In genomic region chr12:76623929-76624328, GRCh38 we compare ENCODE assay signal across 15 cellular contexts.
A peak's percentile ranks its signal among the peaks of the same experiment; 100 is the strongest.
DNase-seq lines count a peak whose midpoint lies in the region; ATAC-seq, FAIRE-seq and TF ChIP-seq lines count a peak whose summit lies in the region.
"Had no signal": no experiment of that assay in that cellular context is flagged by ENCODE, and none has a peak within 500 bp of the region (broad histone marks: within the 10 kb centered on the region; RNA-seq: fewer than 3 reads in every experiment).

No MANE protein-coding gene starts in this region.

- POLR2A ChIA-PET in MCF 10A (lab: Yijun Ruan, JAX) (interaction anchor here (3.5 kb wide), 1 partner anchor 168 kb away, joined by 21 read pairs; no protein-coding TSS in a partner anchor), WTC11 (lab: Charles Lee) (no interaction called here)

- no peak overlapping the region for H3K4me2 ChIP-seq in mammary epithelial cell (ENCODE audit: insufficient read depth, low read depth, low read length)

- no peaks in the 10 kb centered on the region for H3K9me3 Mint-ChIP-seq in MCF 10A (ENCODE audit: unreplicated experiment)
- H3K9me3 Mint-ChIP-seq in WTC11, result no peaks in the 10 kb centered on the region
- H3K9me3 Mint-ChIP-seq: activated naive CD4-positive, alpha-beta T cell treated with anti-CD3 and anti-CD28 coated beads, Interleukin-2, amount 10 ng/mL, durations not matched to agents 7 days and 5 days; IgD-negative memory B cell had no signal

- H3K4me3 ChIP-seq in mammary epithelial cell (replicated peaks in 1 of 3; ENCODE audit: insufficient read depth in 1 of 3, low read depth in 2 of 3, low read length in 3 of 3), result no peak overlapping the region
- no peak overlapping the region for H3K4me3 ChIP-seq in fibroblast of mammary gland (ENCODE audit: control insufficient read depth, low read depth, low read length)
- H3K4me3 ChIP-seq in transverse colon, result no peak overlapping the region
- H3K4me3 ChIP-seq in dorsolateral prefrontal cortex, result no peak overlapping the region
- H3K4me3 ChIP-seq: esophagus muscularis mucosa had no signal

- DNase-seq in mammary epithelial cell, result peak; percentile 44
- no peak for DNase-seq in MCF 10A (ENCODE audit: unreplicated experiment)
- peak; percentile 64 for DNase-seq in RCC 7860 (ENCODE audit: low spot score)
- DNase-seq in fibroblast of mammary gland (ENCODE audit: low read depth), result peak; percentile 82
- peak; percentile 16 for DNase-seq in transverse colon
- no peak for DNase-seq in dorsolateral prefrontal cortex
- no peak for DNase-seq in WTC11 (ENCODE audit: low spot score)
- DNase-seq: activated naive CD4-positive, alpha-beta T cell treated with anti-CD3 and anti-CD28 coated beads, Interleukin-2, amount 10 ng/mL, durations not matched to agents 7 days and 5 days; central memory CD4-positive, alpha-beta T cell; H7; SIG-M5 had no signal

- CTCF ChIA-PET in mammary epithelial cell (lab: Charles Lee; ENCODE audit: low non-redundant PET), result no interaction called here
- CTCF ChIA-PET in MCF 10A (lab: Yijun Ruan, JAX), result interaction anchor here (0.6 to 3.5 kb wide), 3 partner anchors 70 to 196 kb away, joined by 3 to 72 read pairs (median 20); no protein-coding TSS in a partner anchor
- CTCF ChIA-PET in WTC11 (lab: Charles Lee), result no interaction called here

- H3K36me3 Mint-ChIP-seq in MCF 10A (ENCODE audit: insufficient read depth, unreplicated experiment) (no peaks in the 10 kb centered on the region), WTC11 (no peaks in the 10 kb centered on the region)
- H3K36me3 Mint-ChIP-seq: activated naive CD4-positive, alpha-beta T cell treated with anti-CD3 and anti-CD28 coated beads, Interleukin-2, amount 10 ng/mL, durations not matched to agents 7 days and 5 days; IgD-negative memory B cell had no signal

- no peak overlapping the region for H3K27ac Mint-ChIP-seq in MCF 10A (ENCODE audit: low read depth, unreplicated experiment)
- no peak overlapping the region for H3K27ac Mint-ChIP-seq in WTC11
- H3K27ac Mint-ChIP-seq: activated naive CD4-positive, alpha-beta T cell treated with anti-CD3 and anti-CD28 coated beads, Interleukin-2, amount 10 ng/mL, durations not matched to agents 7 days and 5 days had no signal

- no peaks in the 10 kb centered on the region for H4K20me1 ChIP-seq in mammary epithelial cell (ENCODE audit: insufficient read depth, low read length)

- H3K79me2 ChIP-seq in mammary epithelial cell (ENCODE audit: insufficient read depth, low read length), result no peaks in the 10 kb centered on the region

- no peak overlapping the region for H3K9ac ChIP-seq in mammary epithelial cell (ENCODE audit: insufficient read depth, low read length)

- TF ChIP-seq CTCF in mammary epithelial cell (conservative IDR thresholded peaks at IDR 0.05 in 1 of 2, IDR thresholded peaks at IDR 0.05 in 1 of 2; ENCODE audit: extremely low read depth in 1 of 2, insufficient read depth in 1 of 2, low read depth in 1 of 2, low read length in 2 of 2), result no peak
- no peak for TF ChIP-seq CTCF in MCF 10A (IDR thresholded peaks at IDR 0.05; ENCODE audit: unreplicated experiment)
- no peak for TF ChIP-seq CTCF in fibroblast of mammary gland (conservative IDR thresholded peaks at IDR 0.05; ENCODE audit: control insufficient read depth, insufficient read depth, low read depth, low read length)
- TF ChIP-seq CTCF in transverse colon (IDR thresholded peaks at IDR 0.05), result no peak
- TF ChIP-seq CTCF in dorsolateral prefrontal cortex (IDR thresholded peaks at IDR 0.05 in 54 of 56, conservative IDR thresholded peaks at IDR 0.05 in 2 of 56; ENCODE audit: low read depth in 1 of 56, partially characterized antibody in 56 of 56), result no peak
- no peak for TF ChIP-seq CTCF in WTC11 (IDR thresholded peaks at IDR 0.05)

- H3K4me1 Mint-ChIP-seq in MCF 10A (ENCODE audit: insufficient read depth, unreplicated experiment) (peaks cover 5% of the 10 kb centered on the region), WTC11 (peaks cover 8% of the 10 kb centered on the region; the same call in 1 of the 2 replicates)
- H3K4me1 Mint-ChIP-seq: activated naive CD4-positive, alpha-beta T cell treated with anti-CD3 and anti-CD28 coated beads, Interleukin-2, amount 10 ng/mL, durations not matched to agents 7 days and 5 days had no signal

- H3K4me1 ChIP-seq in mammary epithelial cell (ENCODE audit: insufficient read depth, low read length), result no peaks in the 10 kb centered on the region
- peaks cover 0 to 25% (median 7%) of the 10 kb centered on the region in 4 donors for H3K4me1 ChIP-seq in transverse colon

- BruUV-seq in mammary epithelial cell (replicated peaks; lab: Mats Ljungman, UMichigan) (no TSS peak), MCF 10A (replicated peaks; lab: Mats Ljungman, UMichigan) (no TSS peak)

- ATAC-seq in WTC11, result no peak
- no peak for ATAC-seq in HG03039 (IDR thresholded peaks at IDR 0.05; ENCODE audit: unreplicated experiment)

- no peaks in the 10 kb centered on the region for H3K27me3 Mint-ChIP-seq in MCF 10A (ENCODE audit: insufficient read depth, unreplicated experiment)
- no peaks in the 10 kb centered on the region for H3K27me3 Mint-ChIP-seq in WTC11 (ENCODE audit: low read depth)
- H3K27me3 Mint-ChIP-seq: IgD-negative memory B cell had no signal

- no peak overlapping the region for H3K27ac ChIP-seq in mammary epithelial cell (ENCODE audit: insufficient read depth, low read depth, low read length)
- H3K27ac ChIP-seq in transverse colon, result peak overlapping the region; percentile 26 to 48 (median 40)
- H3K27ac ChIP-seq in dorsolateral prefrontal cortex, result no peak overlapping the region
- H3K27ac ChIP-seq: esophagus muscularis mucosa had no signal

- in situ Hi-C loops in mammary epithelial cell (cut with MboI; ENCODE audit: low sequenced_read_pairs in 2 of 2) (loop anchor here (5.0 kb wide), 1 partner anchor 173 kb away; no protein-coding TSS in a partner anchor), transverse colon (cut with MboI; ENCODE audit: low pct_ligation_motif_present in 1 of 4, low pct_unique_long_range_greater_than_20kb in 1 of 4, low sequenced_read_pairs in 3 of 4) (loop anchor here in 3 of 4 donors (10.0 to 25.0 kb wide), 3 partner anchors 171 to 388 kb away; no protein-coding TSS in a partner anchor)

- dilution Hi-C loops in mammary epithelial cell (cut with HindIII; ENCODE audit: low sequenced_read_pairs), result no loop called here

- H3K9me3 ChIP-seq in mammary epithelial cell (replicated peaks; ENCODE audit: insufficient read depth, low read length) (no peaks in the 10 kb centered on the region), transverse colon (no peaks in the 10 kb centered on the region)
- H3K9me3 ChIP-seq: esophagus muscularis mucosa had no signal

- WGBS in mammary epithelial cell (ENCODE audit: low coverage, missing lambda C conversion rate), result 95% methylated on average over 2 of the region's 2 CpGs
- 53% methylated on average over 2 of the region's 2 CpGs; no CpG with 5 or more reads in 1 of the 2 donors for WGBS in transverse colon (ENCODE audit: low coverage in 1 of 2), 2 donors

- H3K4me3 Mint-ChIP-seq in MCF 10A (ENCODE audit: unreplicated experiment), result no peak overlapping the region
- H3K4me3 Mint-ChIP-seq in WTC11, result no peak overlapping the region
- H3K4me3 Mint-ChIP-seq: activated naive CD4-positive, alpha-beta T cell treated with anti-CD3 and anti-CD28 coated beads, Interleukin-2, amount 10 ng/mL, durations not matched to agents 7 days and 5 days; IgD-negative memory B cell had no signal

- H3K36me3 ChIP-seq in mammary epithelial cell (ENCODE audit: insufficient read depth, low read length) (no peaks in the 10 kb centered on the region), transverse colon (no peaks in the 10 kb centered on the region)
- H3K36me3 ChIP-seq: esophagus muscularis mucosa had no signal

- H3K27me3 ChIP-seq in mammary epithelial cell (ENCODE audit: insufficient read depth, low read length) (no peaks in the 10 kb centered on the region), transverse colon (no peaks in the 10 kb centered on the region), dorsolateral prefrontal cortex (no peaks in the 10 kb centered on the region)
- H3K27me3 ChIP-seq: esophagus muscularis mucosa had no signal

- no peak for TF ChIP-seq EP300 in transverse colon (IDR thresholded peaks at IDR 0.05; ENCODE audit: low read depth)

- peak overlapping the region; percentile 4 for H2AFZ ChIP-seq in mammary epithelial cell (ENCODE audit: low read depth, low read length)

- no peak for TF ChIP-seq POLR2A in transverse colon (IDR thresholded peaks at IDR 0.05)

- no peak for FAIRE-seq in RCC 7860 (lab: Jason Lieb, UNC)
- FAIRE-seq: TTC549 had no signal

- intact Hi-C loops in mammary epithelial cell (cut with micrococcal nuclease), result no loop called here
- intact Hi-C loops in MCF 10A (cut with micrococcal nuclease), result loop anchor here (5.0 kb wide), 2 partner anchors 1063 to 1303 kb away; no protein-coding TSS in a partner anchor
- intact Hi-C loops in transverse colon (cut with DNase I; ENCODE audit: low total_unique reads), result no loop called here
- intact Hi-C loops in dorsolateral prefrontal cortex (cut with DNase I), result loop anchor here (5.0 to 10.0 kb wide), 3 partner anchors 168 to 391 kb away; no protein-coding TSS in a partner anchor

TF ChIP-seq in WTC11, 78 proteins besides CTCF, POLR2A, EP300 and RAD21:
- TF ChIP-seq ZNF396 (CRISPR knock-in tag; IDR thresholded peaks at IDR 0.05; ENCODE audit: borderline replicate concordance) (no peak), ATF2 (CRISPR knock-in tag; IDR thresholded peaks at IDR 0.05; ENCODE audit: borderline replicate concordance, low read depth) (no peak)

Comparison
In these comparisons a context has a peak if more than half of its experiments do, and no peak if none do; other contexts are left out.
1. DNase-seq: peak in mammary epithelial cell (single experiment), RCC 7860 (single experiment), fibroblast of mammary gland (single experiment) and transverse colon (single experiment); none in MCF 10A (single experiment), dorsolateral prefrontal cortex (0 of 10) and WTC11 (single experiment).
2. intact Hi-C loops: an anchor here in MCF 10A (5.0 kb wide) and dorsolateral prefrontal cortex (5.0 to 10.0 kb wide); none called in mammary epithelial cell and transverse colon.
3. H3K27ac ChIP-seq: peak in transverse colon (4 of 4); none in mammary epithelial cell (single experiment) and dorsolateral prefrontal cortex (0 of 59).